17 cellular contexts compared by ENCODE assay signal in the genomic region with DNA sequence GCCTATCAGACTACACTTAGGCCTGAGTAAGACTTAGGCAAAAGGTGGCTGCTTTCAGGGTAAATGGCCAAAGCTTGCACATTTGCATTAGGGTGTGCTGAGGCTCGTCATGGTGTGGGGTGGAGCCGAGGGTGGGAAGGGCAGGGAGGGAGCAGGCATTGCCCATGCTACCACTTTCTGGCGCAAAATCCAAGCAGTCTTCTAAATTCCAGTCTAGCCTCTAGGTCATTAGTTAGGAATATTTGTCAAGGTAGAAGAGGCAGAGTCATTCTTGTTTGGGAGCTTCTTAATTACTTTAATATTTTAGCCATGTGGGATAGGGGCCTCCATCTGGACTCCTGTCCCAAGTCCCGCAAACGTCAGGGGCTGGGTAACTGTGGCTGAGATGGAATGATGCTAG. TPM values are rescaled to one million over a fixed set of nuclear protein-coding genes. Genes with fewer than 3 reads are reported as not detected.
DNase-seq lines count a peak whose midpoint lies in the region; ATAC-seq, FAIRE-seq and TF ChIP-seq lines count a peak whose summit lies in the region.
"Had no signal": no experiment of that assay in that cellular context is flagged by ENCODE, and none has a peak within 500 bp of the region (broad histone marks: within the 10 kb centered on the region; RNA-seq: fewer than 3 reads in every experiment).

No MANE protein-coding gene starts in this region.

- TF ChIP-seq EP300 in gastroesophageal sphincter (IDR thresholded peaks at IDR 0.05) = no peak

- intact Hi-C loops in kidney (cut with DNase I) = no loop called here
- intact Hi-C loops in activated CD8-positive, alpha-beta T cell treated with anti-CD3 and anti-CD28 coated beads for 36 hours (cut with micrococcal nuclease) = no loop called here

- H4K12ac ChIP-seq in trophoblast cell (ENCODE audit: low read depth, low read length) = no peak overlapping the region

- no peak overlapping the region for H4K8ac ChIP-seq in trophoblast cell (ENCODE audit: low read depth, low read length)

- H2BK12ac ChIP-seq in trophoblast cell (ENCODE audit: low read length) = no peak overlapping the region

- 61 to 87% methylated on average over 4 to 5 of the region's 5 CpGs for WGBS in gastroesophageal sphincter (ENCODE audit: low coverage in 1 of 2), 2 donors
- WGBS in trophoblast cell (ENCODE audit: extremely low coverage, insufficient coverage, insufficient read length) = no CpG with 5 or more reads among the region's 5 CpGs

- no peaks in the 10 kb centered on the region for H3K27me3 ChIP-seq in BLaER1
- H3K27me3 ChIP-seq in BLaER1 treated with 17β-estradiol and CSF1 and Interleukin-3, amounts not matched to agents 10 nM and 100 nM = no peaks in the 10 kb centered on the region
- no peaks in the 10 kb centered on the region for H3K27me3 ChIP-seq in gastroesophageal sphincter
- no peaks in the 10 kb centered on the region for H3K27me3 ChIP-seq in trophoblast cell (ENCODE audit: insufficient read depth, low read length)

- H2BK5ac ChIP-seq in trophoblast cell (ENCODE audit: low read depth, low read length, poor library complexity) = no peak overlapping the region

- H3K4me3 ChIP-seq in BLaER1 (no peak overlapping the region), gastroesophageal sphincter (no peak overlapping the region), trophoblast cell (ENCODE audit: low read depth, low read length) (no peak overlapping the region), kidney (ENCODE audit: low read length in 2 of 2) (no peak overlapping the region)
- no peak overlapping the region for H3K4me3 ChIP-seq in BLaER1 treated with 17β-estradiol and CSF1 and Interleukin-3, amounts not matched to agents 10 nM and 100 nM
- H3K4me3 ChIP-seq: A549, GM12878, GM23248 had no signal

- POLR2A ChIA-PET in activated CD8-positive, alpha-beta T cell treated with anti-CD3 and anti-CD28 coated beads for 36 hours (lab: Charles Lee) = no interaction called here

- no peak overlapping the region for H3K18ac ChIP-seq in trophoblast cell (ENCODE audit: low read length)

- no peak for FAIRE-seq in kidney (lab: Jason Lieb, UNC)
- FAIRE-seq: A549, GM12878, GM18507 had no signal

- H3K9ac ChIP-seq in BLaER1 = no peak overlapping the region
- H3K9ac ChIP-seq in BLaER1 treated with 17β-estradiol and CSF1 and Interleukin-3, amounts not matched to agents 10 nM and 100 nM = no peak overlapping the region; a peak in 1 of 22 replicates
- no peak overlapping the region for H3K9ac ChIP-seq in trophoblast cell (ENCODE audit: low read length)
- H3K9ac ChIP-seq in kidney (ENCODE audit: low read length in 2 of 2) = no peak overlapping the region
- H3K9ac ChIP-seq: GM23248 had no signal

- no peaks in the 10 kb centered on the region for H3K79me1 ChIP-seq in trophoblast cell (ENCODE audit: low read length)

- no peak overlapping the region for H3K4me3 Mint-ChIP-seq in activated CD8-positive, alpha-beta T cell treated with anti-CD3 and anti-CD28 coated beads for 36 hours
- H3K4me3 Mint-ChIP-seq: CD4-positive, CD25-positive, alpha-beta regulatory T cell; IgD-negative memory B cell had no signal

- H3K4me2 ChIP-seq in BLaER1 (peak overlapping the region; percentile 77), trophoblast cell (ENCODE audit: low read length) (no peak overlapping the region)
- H3K4me2 ChIP-seq in BLaER1 treated with 17β-estradiol and CSF1 and Interleukin-3, amounts not matched to agents 10 nM and 100 nM = peak overlapping the region; percentile 59 to 86 (median 78); a peak in 20 of 22 replicates
- H3K4me2 ChIP-seq: A549 had no signal

- no peaks in the 10 kb centered on the region for H3K9me3 ChIP-seq in BLaER1
- no peaks in the 10 kb centered on the region for H3K9me3 ChIP-seq in BLaER1 treated with 17β-estradiol and CSF1 and Interleukin-3, amounts not matched to agents 10 nM and 100 nM (replicated peaks in 1 of 11)
- no peaks in the 10 kb centered on the region for H3K9me3 ChIP-seq in gastroesophageal sphincter
- H3K9me3 ChIP-seq in trophoblast cell (ENCODE audit: insufficient read depth, low read depth, low read length) = peaks cover 3% of the 10 kb centered on the region
- H3K9me3 ChIP-seq in kidney (ENCODE audit: control insufficient read depth in 1 of 2, low read length in 2 of 2) = no peaks in the 10 kb centered on the region
- H3K9me3 ChIP-seq: A549 had no signal

- no peak overlapping the region for H2AK5ac ChIP-seq in trophoblast cell (ENCODE audit: low read length)

- H4K91ac ChIP-seq in trophoblast cell (ENCODE audit: low read depth, low read length) = no peak overlapping the region

- no peak overlapping the region for H3K4ac ChIP-seq in trophoblast cell (ENCODE audit: low read depth, low read length)

- no peaks in the 10 kb centered on the region for H3K4me1 Mint-ChIP-seq in activated CD8-positive, alpha-beta T cell treated with anti-CD3 and anti-CD28 coated beads for 36 hours (ENCODE audit: low read depth)
- H3K4me1 Mint-ChIP-seq: CD4-positive, CD25-positive, alpha-beta regulatory T cell; IgD-negative memory B cell had no signal

- no peak overlapping the region for H3K14ac ChIP-seq in trophoblast cell (ENCODE audit: low read length)

- TF ChIP-seq CTCF in gastroesophageal sphincter (IDR thresholded peaks at IDR 0.05) (no peak), kidney (IDR thresholded peaks at IDR 0.05; ENCODE audit: borderline replicate concordance, extremely low read depth, insufficient read depth) (no peak)
- no peak for TF ChIP-seq CTCF in activated CD8-positive, alpha-beta T cell treated with anti-CD3 and anti-CD28 coated beads for 36 hours (IDR thresholded peaks at IDR 0.05)

- H2AFZ ChIP-seq in trophoblast cell (ENCODE audit: insufficient read depth, low read length, poor library complexity) = no peak overlapping the region
- H2AFZ ChIP-seq: GM23248 had no signal

- TF ChIP-seq POLR2A in gastroesophageal sphincter (IDR thresholded peaks at IDR 0.05) = no peak

- ATAC-seq in gastroesophageal sphincter = no peak
- no peak for ATAC-seq in activated CD8-positive, alpha-beta T cell treated with anti-CD3 and anti-CD28 coated beads for 36 hours
- ATAC-seq: A549, GM12878 had no signal

- DNase-seq in trophoblast cell = peak; percentile 57 to 79
- DNase-seq in ureter (ENCODE audit: low spot score) = no peak
- DNase-seq in kidney = no peak
- no peak for DNase-seq in activated CD8-positive, alpha-beta T cell treated with anti-CD3 and anti-CD28 coated beads for 36 hours
- DNase-seq: CD4-positive, CD25-positive, alpha-beta regulatory T cell; DMS79; GM23248; H7 had no signal

- H3K27me3 Mint-ChIP-seq in activated CD8-positive, alpha-beta T cell treated with anti-CD3 and anti-CD28 coated beads for 36 hours = no peaks in the 10 kb centered on the region

- no peaks in the 10 kb centered on the region for H3K36me3 ChIP-seq in BLaER1
- H3K36me3 ChIP-seq in BLaER1 treated with 17β-estradiol and CSF1 and Interleukin-3, amounts not matched to agents 10 nM and 100 nM = no peaks in the 10 kb centered on the region
- H3K36me3 ChIP-seq in gastroesophageal sphincter = peaks cover 0 to 7% of the 10 kb centered on the region in 2 donors
- no peaks in the 10 kb centered on the region for H3K36me3 ChIP-seq in trophoblast cell (ENCODE audit: control insufficient read depth in 1 of 2, insufficient read depth in 2 of 2, low read length in 2 of 2)
- H3K36me3 ChIP-seq in kidney (ENCODE audit: control insufficient read depth in 1 of 2, insufficient read depth in 2 of 2, low read length in 2 of 2) = no peaks in the 10 kb centered on the region

- no peak overlapping the region for H2BK120ac ChIP-seq in trophoblast cell (ENCODE audit: insufficient read depth, low read length, poor library complexity)

- H4K20me1 ChIP-seq in BLaER1 = no peaks in the 10 kb centered on the region
- no peaks in the 10 kb centered on the region for H4K20me1 ChIP-seq in BLaER1 treated with 17β-estradiol and CSF1 and Interleukin-3, amounts not matched to agents 10 nM and 100 nM

- no peak overlapping the region for H3K23ac ChIP-seq in trophoblast cell (ENCODE audit: low read length)

- no peak overlapping the region for H3K27ac Mint-ChIP-seq in activated CD8-positive, alpha-beta T cell treated with anti-CD3 and anti-CD28 coated beads for 36 hours
- H3K27ac Mint-ChIP-seq: CD4-positive, CD25-positive, alpha-beta regulatory T cell; IgD-negative memory B cell had no signal

- H3K36me3 Mint-ChIP-seq in activated CD8-positive, alpha-beta T cell treated with anti-CD3 and anti-CD28 coated beads for 36 hours (ENCODE audit: low read depth) = no peaks in the 10 kb centered on the region
- H3K36me3 Mint-ChIP-seq: CD4-positive, CD25-positive, alpha-beta regulatory T cell had no signal

- CTCF ChIA-PET in activated CD8-positive, alpha-beta T cell treated with anti-CD3 and anti-CD28 coated beads for 36 hours (lab: Charles Lee) = interaction anchor here (1.0 kb wide), 1 partner anchor 32 kb away, joined by 4 read pairs; no protein-coding TSS in a partner anchor

- H3K4me1 ChIP-seq in BLaER1 (peaks cover 65% of the 10 kb centered on the region), gastroesophageal sphincter (peaks cover 0 to 94% (median 12%) of the 10 kb centered on the region in 3 donors), trophoblast cell (ENCODE audit: control insufficient read depth in 1 of 2, insufficient read depth in 2 of 2, low read length in 2 of 2) (peaks cover 0 to 8% of the 10 kb centered on the region in 2 experiments), kidney (ENCODE audit: control insufficient read depth in 1 of 2, insufficient read depth in 1 of 2, low read depth in 1 of 2, low read length in 2 of 2) (peaks cover 0 to 2% of the 10 kb centered on the region in 2 donors)
- H3K4me1 ChIP-seq in BLaER1 treated with 17β-estradiol and CSF1 and Interleukin-3, amounts not matched to agents 10 nM and 100 nM = peaks cover 28 to 67% (median 63%) of the 10 kb centered on the region in 10 experiments
- H3K4me1 ChIP-seq: A549 had no signal

- no peaks in the 10 kb centered on the region for H3K79me2 ChIP-seq in trophoblast cell (ENCODE audit: control insufficient read depth, insufficient read depth, low read length, poor library complexity)

- H3K27ac ChIP-seq in BLaER1 (no peak overlapping the region), gastroesophageal sphincter (peak overlapping the region; percentile 1 to 58 (median 39)), trophoblast cell (ENCODE audit: low read depth, low read length) (no peak overlapping the region), kidney (ENCODE audit: low read depth in 2 of 2, low read length in 2 of 2) (no peak overlapping the region)
- H3K27ac ChIP-seq in BLaER1 treated with 17β-estradiol and CSF1 and Interleukin-3, amounts not matched to agents 10 nM and 100 nM = peak overlapping the region in 8 of 11 experiments; percentile 66 to 81 (median 76); a peak in 17 of 22 replicates
- H3K27ac ChIP-seq: A549, GM23248 had no signal

- no peaks in the 10 kb centered on the region for H3K9me3 Mint-ChIP-seq in activated CD8-positive, alpha-beta T cell treated with anti-CD3 and anti-CD28 coated beads for 36 hours
- H3K9me3 Mint-ChIP-seq: CD4-positive, CD25-positive, alpha-beta regulatory T cell; IgD-negative memory B cell had no signal

RNA-seq across cellular contexts. Expression of a gene that starts 28.6 kb away (rescaled TPM):
- total RNA-seq in gastroesophageal sphincter (100 to 1,000 TPM in 2 of 4 donors, 10 to 100 TPM in 2; 37.3 to 107 (median 75.9) TPM), ureter (19.0 TPM), kidney (7.1 TPM)
- polyA plus RNA-seq in trophoblast cell (2013) = 0.08 and 0.12 TPM in 2 replicates
- polyA plus RNA-seq in kidney (ENCODE audit: insufficient read depth, low read depth, low replicate concordance) = 2.3 TPM
- under 1 TPM in 1 of 2 experiments, not detected in 1; 0.07 TPM for total RNA-seq in activated CD8-positive, alpha-beta T cell treated with anti-CD3 and anti-CD28 coated beads for 36 hours
- total RNA-seq: GM12878, GM23248 had no signal
- polyA plus RNA-seq: AG04450; BJ; CD4-positive, CD25-positive, alpha-beta regulatory T cell; GM12878; GM23248; IgD-negative memory B cell had no signal

Comparison
In these comparisons a context has a peak if more than half of its experiments do, and no peak if none do; other contexts are left out.
1. H3K27ac ChIP-seq: peak in BLaER1 treated with 17β-estradiol and CSF1 and Interleukin-3, amounts not matched to agents 10 nM and 100 nM (8 of 11) and gastroesophageal sphincter (4 of 4); none in BLaER1 (single experiment), trophoblast cell (single experiment) and kidney (0 of 2).
2. DNase-seq: peak in trophoblast cell (2 of 2); none in ureter (single experiment), kidney (single experiment) and activated CD8-positive, alpha-beta T cell treated with anti-CD3 and anti-CD28 coated beads for 36 hours (single experiment).